ENCODE assay signal across 23 cellular contexts in the genomic region with DNA sequence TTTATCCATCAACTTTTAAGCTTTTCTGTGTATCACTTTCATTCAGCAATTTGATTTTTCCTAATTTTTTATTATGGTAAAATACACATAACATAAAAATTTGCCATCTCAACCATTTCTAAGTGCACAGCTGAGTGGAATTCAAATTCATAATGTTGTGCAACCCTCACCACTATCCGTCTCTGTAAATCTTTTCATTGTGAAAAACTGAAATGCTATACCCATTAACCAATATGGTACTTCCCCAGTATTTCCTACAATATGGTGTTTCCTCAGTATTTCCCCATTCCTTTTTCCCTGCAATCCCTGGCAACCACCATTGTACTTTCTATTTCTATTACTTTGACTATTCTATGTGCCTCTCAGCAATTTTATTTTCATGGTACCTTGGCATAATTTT.
"Had no signal": no experiment of that assay in that cellular context is flagged by ENCODE, and none has a peak within 500 bp of the region (broad histone marks: within the 10 kb centered on the region; RNA-seq: fewer than 3 reads in every experiment).

No MANE protein-coding gene starts in this region.

- DNase-seq: IMR-90, Karpas-422, KG1, MG63, NCI-H1092 treated with DMSO at 0.1 percent for 48 hours, NCI-H1436, NCI-H187, NCI-H2029, NCI-H2081 treated with DMSO at 0.1 percent for 48 hours, NCI-H2171, NCI-H226, NCI-H446, NCI-H510A, NCI-H524 treated with DMSO at 0.1 percent for 48 hours, NCI-H69, NCI-H774, OCI-M1, PC-9, Peyer's patch, SIG-M5 had no signal

- H3K27ac ChIP-seq: PC-9, Peyer's patch, SJSA1, SK-N-MC had no signal

- H2AFZ ChIP-seq: PC-9 had no signal

- H3K27me3 ChIP-seq: MG63, Peyer's patch, SJSA1 had no signal

- H3K9me3 ChIP-seq: Peyer's patch, SJSA1 had no signal

- H3K4me3 ChIP-seq: MG63, PC-9, Peyer's patch, SJSA1, SK-N-MC had no signal

- H3K36me3 ChIP-seq: Peyer's patch had no signal

- ATAC-seq: Right ventricle myocardium inferior had no signal

- H3K4me2 ChIP-seq: PC-9 had no signal
